Comparison of ENCODE assay signal across 8 cellular contexts in the genomic region with DNA sequence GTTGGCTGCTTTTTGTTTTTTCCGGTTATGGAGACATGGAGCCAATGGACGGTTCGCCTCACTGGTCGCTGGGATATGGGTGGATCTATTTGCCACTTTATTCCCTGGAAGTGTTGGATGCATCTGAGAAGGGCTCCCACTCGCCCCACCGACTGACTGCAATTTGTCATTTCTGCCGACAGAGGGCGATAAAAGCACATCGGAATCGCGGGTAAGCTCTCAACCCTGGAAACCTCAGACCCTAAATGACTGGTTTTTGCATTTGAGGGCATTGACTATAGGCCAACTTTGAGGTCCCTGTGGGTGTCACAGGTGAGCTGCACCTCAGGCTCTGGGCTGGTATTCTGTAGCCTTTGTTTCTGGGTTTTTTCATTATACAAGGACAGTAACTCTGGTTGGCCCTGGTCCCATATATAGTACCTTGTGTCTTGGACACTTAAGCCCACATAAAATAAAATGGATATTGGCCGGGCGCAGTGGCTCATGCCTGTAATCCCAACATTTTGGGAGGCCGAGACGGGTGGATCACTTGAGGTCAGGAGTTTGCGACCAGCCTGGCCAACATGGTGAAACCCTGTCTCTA. TPM values are rescaled to one million over a fixed set of nuclear protein-coding genes. Genes with fewer than 3 reads are reported as not detected.
DNase-seq lines count a peak whose midpoint lies in the region; ATAC-seq and TF ChIP-seq lines count a peak whose summit lies in the region.

No MANE protein-coding gene starts in this region.

- H3K4me3 ChIP-seq in esophagus squamous epithelium, result no peak overlapping the region

- no peaks in the 10 kb centered on the region for H3K9me3 ChIP-seq in esophagus squamous epithelium

- H3K4me1 ChIP-seq in esophagus squamous epithelium, result peaks cover 0 to 21% (median 9%) of the 10 kb centered on the region in 3 donors

- WGBS in esophagus squamous epithelium, 2 donors, result 39 to 41% methylated on average over 10 to 14 of the region's 16 CpGs

- H3K27me3 Mint-ChIP-seq in neural crest cell (ENCODE audit: low read depth), result peaks cover 9% of the 10 kb centered on the region
- peaks cover 17% of the 10 kb centered on the region for H3K27me3 Mint-ChIP-seq in type B pancreatic cell

- H3K27ac Mint-ChIP-seq in neural crest cell (ENCODE audit: unreplicated experiment) (no peak overlapping the region), type B pancreatic cell (no peak overlapping the region)

- intact Hi-C loops in esophagus squamous epithelium (cut with DNase I), result loop anchor here (10.0 kb wide), 1 partner anchor 654 kb away; no protein-coding TSS in a partner anchor

- H3K27ac ChIP-seq in esophagus squamous epithelium, result no peak overlapping the region

- DNase-seq in AML-193 (lab: John Stamatoyannopoulos, UW) (peak; percentile 35 to 50), GM20000 (ENCODE audit: low spot score) (peak; percentile 70), NOMO-1 (lab: John Stamatoyannopoulos, UW; ENCODE audit: unreplicated experiment in 2 of 2) (peak; percentile 38 to 40), activated T-cell treated with anti-CD3 and anti-CD28 coated beads for 24 hours (ENCODE audit: low read depth) (peak; percentile 33), esophagus squamous epithelium (lab: John Stamatoyannopoulos, UW) (no peak), neural crest cell (ENCODE audit: low read depth, low spot score) (peak; percentile 67), type B pancreatic cell (ENCODE audit: extremely low spot score, unreplicated experiment) (no peak)

- no peaks in the 10 kb centered on the region for H3K9me3 Mint-ChIP-seq in neural crest cell
- no peaks in the 10 kb centered on the region for H3K9me3 Mint-ChIP-seq in type B pancreatic cell

- H3K36me3 Mint-ChIP-seq in neural crest cell (ENCODE audit: low read depth) (no peaks in the 10 kb centered on the region), type B pancreatic cell (no peaks in the 10 kb centered on the region)

- peak; percentile 59 for TF ChIP-seq CTCF in GM20000 (IDR thresholded peaks at IDR 0.05; ENCODE audit: extremely low read depth, missing control alignments)
- peak; percentile 46 to 80 (median 60) for TF ChIP-seq CTCF in esophagus squamous epithelium (IDR thresholded peaks at IDR 0.05)
- TF ChIP-seq CTCF in neural crest cell (conservative IDR thresholded peaks at IDR 0.05), result peak; percentile 80
- peak; percentile 88 for TF ChIP-seq CTCF in type B pancreatic cell (conservative IDR thresholded peaks at IDR 0.05)

- ATAC-seq in HG02571 (IDR thresholded peaks at IDR 0.05; ENCODE audit: unreplicated experiment), result no peak

- no peak for TF ChIP-seq POLR2A in esophagus squamous epithelium (IDR thresholded peaks at IDR 0.05)

- H3K36me3 ChIP-seq in esophagus squamous epithelium, result no peaks in the 10 kb centered on the region

- peaks cover 21% of the 10 kb centered on the region for H3K4me1 Mint-ChIP-seq in neural crest cell
- peaks cover 3% of the 10 kb centered on the region for H3K4me1 Mint-ChIP-seq in type B pancreatic cell (ENCODE audit: unreplicated experiment)

- H3K4me3 Mint-ChIP-seq in neural crest cell, result no peak overlapping the region
- H3K4me3 Mint-ChIP-seq in type B pancreatic cell, result no peak overlapping the region

- H3K27me3 ChIP-seq in esophagus squamous epithelium, result peaks cover 0 to 46% (median 0%) of the 10 kb centered on the region in 4 donors

RNA-seq across cellular contexts. Expression of a gene that starts 11.9 kb away (rescaled TPM):
- total RNA-seq in esophagus squamous epithelium (not detected), neural crest cell (not detected in 2 replicates), type B pancreatic cell (ENCODE audit: low replicate concordance) (not detected in 2 replicates)

Comparison
In these comparisons a context has a peak if more than half of its experiments do, and no peak if none do; other contexts are left out.
1. DNase-seq: peak in AML-193 (2 of 2), GM20000 (single experiment), NOMO-1 (2 of 2), activated T-cell treated with anti-CD3 and anti-CD28 coated beads for 24 hours (single experiment) and neural crest cell (single experiment); none in esophagus squamous epithelium (single experiment) and type B pancreatic cell (single experiment).
2. Peak in every context shown above with its lines, with median percentiles within 50 percentile points of each other: CTCF ChIP-seq.